ENCODE assay signal across 16 cellular contexts in genomic region chr5:150164640-150165039, GRCh38. TPM values are rescaled to one million over a fixed set of nuclear protein-coding genes. Genes with fewer than 3 reads are reported as not detected.
DNase-seq lines count a peak whose midpoint lies in the region; ATAC-seq, FAIRE-seq and TF ChIP-seq lines count a peak whose summit lies in the region.
"Had no signal": no experiment of that assay in that cellular context is flagged by ENCODE, and none has a peak within 500 bp of the region (broad histone marks: within the 10 kb centered on the region; RNA-seq: fewer than 3 reads in every experiment).

No MANE protein-coding gene starts in this region.

- no peaks in the 10 kb centered on the region for H3K9me1 ChIP-seq in K562 (ENCODE audit: control insufficient read depth, insufficient read depth, low read length)

- no peak for ATAC-seq in K562
- ATAC-seq in stimulated activated memory B cell treated with anti-CD40 and anti-IgM and Interleukin-4, amounts not matched to agents 10 μg/mL and 1 μg/mL and 100 μg/mL, for 72 hours: no peak
- ATAC-seq: esophagus mucosa had no signal

- H3K9me2 ChIP-seq in hepatocyte (replicated peaks; ENCODE audit: insufficient read depth): no peaks in the 10 kb centered on the region

- H3K4me3 ChIP-seq in K562 (no peak overlapping the region), hepatocyte (no peak overlapping the region), skin epidermis (no peak overlapping the region)
- H3K4me3 ChIP-seq: cardiac muscle cell had no signal

- no peak for FAIRE-seq in K562 (lab: Jason Lieb, UNC)
- FAIRE-seq: GM12891, GM19239 had no signal

- H3K27me3 Mint-ChIP-seq in stimulated activated memory B cell treated with anti-CD40 and anti-IgM and Interleukin-4, amounts not matched to agents 10 μg/mL and 1 μg/mL and 100 μg/mL, for 72 hours: peaks cover 24% of the 10 kb centered on the region
- H3K27me3 Mint-ChIP-seq in activated CD4-positive, alpha-beta T cell treated with anti-CD3 and anti-CD28 coated beads, Interleukin-2, amount 10 ng/mL, durations not matched to agents 24 days and 14 days: peaks cover 38% of the 10 kb centered on the region

- H3K36me3 ChIP-seq in K562 (ENCODE audit: control insufficient read depth, insufficient read depth, low read length) (no peaks in the 10 kb centered on the region), hepatocyte (replicated peaks; ENCODE audit: insufficient read depth, low read depth) (no peaks in the 10 kb centered on the region)
- H3K36me3 ChIP-seq: cardiac muscle cell had no signal

- H3K4me1 ChIP-seq in K562 (replicated peaks in 1 of 2; ENCODE audit: control insufficient read depth in 2 of 2, insufficient read depth in 2 of 2, low read length in 2 of 2) (peaks cover 18 to 20% of the 10 kb centered on the region in 2 experiments; a peak in 4 of 5 replicates), hepatocyte (ENCODE audit: insufficient read depth) (peaks cover 55% of the 10 kb centered on the region)

- DNase-seq in EH (ENCODE audit: low read depth) (peak; percentile 25), K562 (ENCODE audit: extremely low read depth in 1 of 4, low spot score in 3 of 4) (no peak), hepatocyte (ENCODE audit: low spot score) (no peak), NCI-H510A (lab: John Stamatoyannopoulos, UW) (no peak), NCI-H526 (lab: John Stamatoyannopoulos, UW) (no peak)
- no peak for DNase-seq in activated CD4-positive, alpha-beta T cell treated with anti-CD3 and anti-CD28 coated beads, Interleukin-2, amount 10 ng/mL, durations not matched to agents 24 days and 14 days
- DNase-seq: AML-193, DND-41, NCI-H2171 treated with DMSO at 0.1 percent for 48 hours had no signal

- no peaks in the 10 kb centered on the region for H3K9me3 Mint-ChIP-seq in stimulated activated memory B cell treated with anti-CD40 and anti-IgM and Interleukin-4, amounts not matched to agents 10 μg/mL and 1 μg/mL and 100 μg/mL, for 72 hours
- no peaks in the 10 kb centered on the region for H3K9me3 Mint-ChIP-seq in activated CD4-positive, alpha-beta T cell treated with anti-CD3 and anti-CD28 coated beads, Interleukin-2, amount 10 ng/mL, durations not matched to agents 24 days and 14 days
- H3K9me3 Mint-ChIP-seq: T-helper 1 cell treated with Interleukin-12 subunit alpha and Interleukin-12 subunit beta and Interleukin-4 antibody, amounts not matched to agents 30 μg/mL and 1 μg/mL, for 36 hours had no signal

- no peak for TF ChIP-seq RAD21 in K562 (CRISPR knock-in tag; conservative IDR thresholded peaks at IDR 0.05 in 1 of 2, IDR thresholded peaks at IDR 0.05 in 1 of 2)

- peaks cover 27% of the 10 kb centered on the region for H3K4me1 Mint-ChIP-seq in stimulated activated memory B cell treated with anti-CD40 and anti-IgM and Interleukin-4, amounts not matched to agents 10 μg/mL and 1 μg/mL and 100 μg/mL, for 72 hours
- H3K4me1 Mint-ChIP-seq in activated CD4-positive, alpha-beta T cell treated with anti-CD3 and anti-CD28 coated beads, Interleukin-2, amount 10 ng/mL, durations not matched to agents 24 days and 14 days: peaks cover 3% of the 10 kb centered on the region

- POLR2A ChIA-PET in K562 (lab: Yijun Ruan, JAX): no interaction called here

- TF ChIP-seq EP300 in K562 (IDR thresholded peaks at IDR 0.05; ENCODE audit: low read length): no peak

- intact Hi-C loops in K562 (cut with micrococcal nuclease): no loop called here
- intact Hi-C loops in activated CD4-positive, alpha-beta T cell treated with anti-CD3 and anti-CD28 coated beads, Interleukin-2, amount 10 ng/mL, durations not matched to agents 24 days and 14 days (cut with micrococcal nuclease): loop anchor here (5.0 kb wide), 1 partner anchor 273 kb away; no protein-coding TSS in a partner anchor

- H3K4me3 Mint-ChIP-seq in stimulated activated memory B cell treated with anti-CD40 and anti-IgM and Interleukin-4, amounts not matched to agents 10 μg/mL and 1 μg/mL and 100 μg/mL, for 72 hours: no peak overlapping the region
- no peak overlapping the region for H3K4me3 Mint-ChIP-seq in activated CD4-positive, alpha-beta T cell treated with anti-CD3 and anti-CD28 coated beads, Interleukin-2, amount 10 ng/mL, durations not matched to agents 24 days and 14 days
- H3K4me3 Mint-ChIP-seq: T-helper 1 cell treated with Interleukin-12 subunit alpha and Interleukin-12 subunit beta and Interleukin-4 antibody, amounts not matched to agents 30 μg/mL and 1 μg/mL, for 36 hours had no signal

- no peak overlapping the region for H3K27ac ChIP-seq in K562 (ENCODE audit: extremely low read depth, low read depth, low read length)
- peak overlapping the region; percentile 97 for H3K27ac ChIP-seq in hepatocyte
- peak overlapping the region in 11 of 21 experiments; percentile 3 to 79 (median 32) for H3K27ac ChIP-seq in skin epidermis
- H3K27ac ChIP-seq: cardiac muscle cell had no signal

- no peak overlapping the region for H3K27ac Mint-ChIP-seq in stimulated activated memory B cell treated with anti-CD40 and anti-IgM and Interleukin-4, amounts not matched to agents 10 μg/mL and 1 μg/mL and 100 μg/mL, for 72 hours
- no peak overlapping the region for H3K27ac Mint-ChIP-seq in activated CD4-positive, alpha-beta T cell treated with anti-CD3 and anti-CD28 coated beads, Interleukin-2, amount 10 ng/mL, durations not matched to agents 24 days and 14 days
- H3K27ac Mint-ChIP-seq: T-helper 1 cell treated with Interleukin-12 subunit alpha and Interleukin-12 subunit beta and Interleukin-4 antibody, amounts not matched to agents 30 μg/mL and 1 μg/mL, for 36 hours had no signal

- 89% methylated on average over 4 of the region's 4 CpGs for WGBS in K562 (ENCODE audit: insufficient coverage, low coverage, missing lambda C conversion rate)
- WGBS in hepatocyte (ENCODE audit: low lambda C conversion rate, missing lambda C conversion rate): 86% methylated on average over 4 of the region's 4 CpGs

- H3K36me3 Mint-ChIP-seq in stimulated activated memory B cell treated with anti-CD40 and anti-IgM and Interleukin-4, amounts not matched to agents 10 μg/mL and 1 μg/mL and 100 μg/mL, for 72 hours: no peaks in the 10 kb centered on the region
- no peaks in the 10 kb centered on the region for H3K36me3 Mint-ChIP-seq in activated CD4-positive, alpha-beta T cell treated with anti-CD3 and anti-CD28 coated beads, Interleukin-2, amount 10 ng/mL, durations not matched to agents 24 days and 14 days (ENCODE audit: low read depth)

- in situ Hi-C loops in K562 (cut with MboI): no loop called here

- H3K79me2 ChIP-seq in K562 (ENCODE audit: control insufficient read depth, insufficient read depth, low read length) (no peaks in the 10 kb centered on the region), hepatocyte (peaks cover 6% of the 10 kb centered on the region)

- H3K4me2 ChIP-seq in K562 (ENCODE audit: insufficient read depth, low read length) (no peak overlapping the region), hepatocyte (no peak overlapping the region)

- no peak for TF ChIP-seq POLR2A in K562 (conservative IDR thresholded peaks at IDR 0.05)

- H3K9me3 ChIP-seq in K562 (replicated peaks; ENCODE audit: control insufficient read depth, insufficient read depth, low read depth, low read length) (no peaks in the 10 kb centered on the region), hepatocyte (ENCODE audit: low read depth) (no peaks in the 10 kb centered on the region)

- no TSS peak for BruUV-seq in K562 (replicated peaks; lab: Mats Ljungman, UMichigan)

- H3K9ac ChIP-seq in K562 (ENCODE audit: insufficient read depth in 1 of 2, low read depth in 2 of 2, low read length in 2 of 2): 0 out of 4 replicates have a peak overlapping the region, but pooled peaks of 1 of the 2 experiments have one; percentile 6

- CTCF ChIA-PET in K562 (lab: Yijun Ruan, JAX; ENCODE audit: low intra/inter-chr PET ratio): no interaction called here

- H4K20me1 ChIP-seq in K562 (replicated peaks; ENCODE audit: control insufficient read depth, insufficient read depth, low read length) (no peaks in the 10 kb centered on the region; the same call in 1 of the 2 replicates), hepatocyte (ENCODE audit: insufficient read depth, poor library complexity, severe bottlenecking) (no peaks in the 10 kb centered on the region)

- H2AFZ ChIP-seq in K562 (ENCODE audit: low read depth, low read length) (peak overlapping the region; percentile 72), hepatocyte (no peak overlapping the region)

- TF ChIP-seq CTCF in K562 (IDR thresholded peaks at IDR 0.05 in 2 of 3, conservative IDR thresholded peaks at IDR 0.05 in 1 of 3; ENCODE audit: insufficient read depth in 2 of 3, low read depth in 1 of 3, low read length in 3 of 3): no peak
- TF ChIP-seq CTCF in hepatocyte (IDR thresholded peaks at IDR 0.05; ENCODE audit: poor library complexity): no peak

- H3K27me3 ChIP-seq in K562 (ENCODE audit: control insufficient read depth in 2 of 2, insufficient read depth in 2 of 2, low read length in 2 of 2): peaks cover 2 to 7% of the 10 kb centered on the region in 2 experiments; a peak in 3 of 5 replicates
- peaks cover 5% of the 10 kb centered on the region for H3K27me3 ChIP-seq in hepatocyte

RNA-seq across cellular contexts. Expression of gene CDX1, which starts 1.9 kb away (rescaled TPM):
- total RNA-seq in K562 (2011; cell fraction: chromatin; rRNA removed; ENCODE audit: low replicate concordance): not detected in 2 replicates
- not detected in 2 replicates for total RNA-seq in K562 (2011; cell fraction: nucleolus; rRNA removed)
- not detected in 2 replicates for total RNA-seq in K562 (2011; cell fraction: nucleoplasm; rRNA removed)
- total RNA-seq in K562 (2014; rRNA removed) (not detected in 2 replicates), K562 (2014; rRNA removed; fragmentation: Illumina TruSeq; extraction: Trizol) (not detected in 2 replicates), K562 (2015; rRNA removed; fragmentation: Illumina TruSeq; extraction: Trizol) (not detected in 2 replicates), K562 (2021) (0.16 TPM in 1 of 2 replicates, not detected in the other), hepatocyte (54.6 and 58.2 TPM in 2 replicates)
- polyA plus RNA-seq in K562 (2011; rRNA removed) (0.06 TPM in 1 of 2 replicates, not detected in the other), K562 (2014; fragmentation: Illumina TruSeq; extraction: Trizol) (not detected in 2 replicates), K562 (2014; fragmentation: Nextera tagmentation; extraction: Ambion mirVana) (not detected), K562 (2014; rRNA removed) (not detected in 2 replicates), hepatocyte (43.3 and 46.9 TPM in 2 replicates)
- not detected in 2 replicates for polyA plus RNA-seq in K562 (2011; cell fraction: cytosol; rRNA removed)
- not detected in 2 replicates for polyA plus RNA-seq in K562 (2011; cell fraction: nucleus; rRNA removed)
- polyA plus RNA-seq in K562 (2012): not detected in 2 replicates
- not detected in 2 replicates for polyA minus RNA-seq in K562 (2011; rRNA and poly(A)+ RNA removed)
- not detected in 2 replicates for polyA minus RNA-seq in K562 (2011; cell fraction: cytosol; rRNA and poly(A)+ RNA removed)
- not detected in 2 replicates for polyA minus RNA-seq in K562 (2011; cell fraction: nucleus; rRNA and poly(A)+ RNA removed)
- total RNA-seq in activated CD4-positive, alpha-beta T cell treated with anti-CD3 and anti-CD28 coated beads, Interleukin-2, amount 10 ng/mL, durations not matched to agents 24 days and 14 days: not detected in 2 replicates
- total RNA-seq: cardiac muscle cell, esophagus mucosa had no signal

RNA-seq across cellular contexts. Expression of gene PDGFRB, which starts 9.0 kb away (rescaled TPM):
- 2.1 and 7.7 TPM in 2 replicates for total RNA-seq in K562 (2011; cell fraction: chromatin; rRNA removed; ENCODE audit: low replicate concordance)
- 1.8 and 5.2 TPM in 2 replicates for total RNA-seq in K562 (2011; cell fraction: nucleolus; rRNA removed)
- total RNA-seq in K562 (2011; cell fraction: nucleoplasm; rRNA removed): 3.0 and 3.6 TPM in 2 replicates
- total RNA-seq in K562 (2014; rRNA removed): 0.09 TPM in 1 of 2 replicates, not detected in the other
- 0.07 and 0.13 TPM in 2 replicates for total RNA-seq in K562 (2014; rRNA removed; fragmentation: Illumina TruSeq; extraction: Trizol)
- total RNA-seq in K562 (2015; rRNA removed; fragmentation: Illumina TruSeq; extraction: Trizol): not detected in 2 replicates
- total RNA-seq in K562 (2021): 0.51 and 0.86 TPM in 2 replicates
- 1.1 and 1.5 TPM in 2 replicates for polyA plus RNA-seq in K562 (2011; rRNA removed)
- polyA plus RNA-seq in K562 (2011; cell fraction: cytosol; rRNA removed): 0.71 and 1.6 TPM in 2 replicates
- 2.5 and 3.8 TPM in 2 replicates for polyA plus RNA-seq in K562 (2011; cell fraction: nucleus; rRNA removed)
- 0.14 and 0.29 TPM in 2 replicates for polyA plus RNA-seq in K562 (2012)
- 0.03 and 0.09 TPM in 2 replicates for polyA plus RNA-seq in K562 (2014; fragmentation: Illumina TruSeq; extraction: Trizol)
- polyA plus RNA-seq in K562 (2014; fragmentation: Nextera tagmentation; extraction: Ambion mirVana): not detected
- 0.01 and 0.07 TPM in 2 replicates for polyA plus RNA-seq in K562 (2014; rRNA removed)
- polyA minus RNA-seq in K562 (2011; rRNA and poly(A)+ RNA removed): 0.48 and 1.0 TPM in 2 replicates
- polyA minus RNA-seq in K562 (2011; cell fraction: cytosol; rRNA and poly(A)+ RNA removed): 2.6 and 3.1 TPM in 2 replicates
- polyA minus RNA-seq in K562 (2011; cell fraction: nucleus; rRNA and poly(A)+ RNA removed): 1.5 and 3.9 TPM in 2 replicates
- 36.8 and 55.1 TPM in 2 replicates for total RNA-seq in hepatocyte
- 55.2 and 62.9 TPM in 2 replicates for polyA plus RNA-seq in hepatocyte
- 0.62 and 1.5 TPM in 2 replicates for total RNA-seq in activated CD4-positive, alpha-beta T cell treated with anti-CD3 and anti-CD28 coated beads, Interleukin-2, amount 10 ng/mL, durations not matched to agents 24 days and 14 days

RNA-seq across cellular contexts. Expression of gene SLC6A7, which starts 25.2 kb away (rescaled TPM):
- not detected in 2 replicates for total RNA-seq in K562 (2011; cell fraction: chromatin; rRNA removed; ENCODE audit: low replicate concordance)
- not detected in 2 replicates for total RNA-seq in K562 (2011; cell fraction: nucleolus; rRNA removed)
- not detected in 2 replicates for total RNA-seq in K562 (2011; cell fraction: nucleoplasm; rRNA removed)
- total RNA-seq in K562 (2014; rRNA removed) (not detected in 2 replicates), K562 (2014; rRNA removed; fragmentation: Illumina TruSeq; extraction: Trizol) (not detected in 2 replicates), K562 (2015; rRNA removed; fragmentation: Illumina TruSeq; extraction: Trizol) (not detected in 2 replicates), K562 (2021) (not detected in 2 replicates), hepatocyte (0.88 and 1.1 TPM in 2 replicates)
- polyA plus RNA-seq in K562 (2011; rRNA removed) (not detected in 2 replicates), K562 (2014; fragmentation: Illumina TruSeq; extraction: Trizol) (not detected in 2 replicates), K562 (2014; fragmentation: Nextera tagmentation; extraction: Ambion mirVana) (not detected), K562 (2014; rRNA removed) (not detected in 2 replicates), hepatocyte (0.39 and 0.99 TPM in 2 replicates)
- not detected in 2 replicates for polyA plus RNA-seq in K562 (2011; cell fraction: cytosol; rRNA removed)
- polyA plus RNA-seq in K562 (2011; cell fraction: nucleus; rRNA removed): not detected in 2 replicates
- polyA plus RNA-seq in K562 (2012): not detected in 2 replicates
- not detected in 2 replicates for polyA minus RNA-seq in K562 (2011; rRNA and poly(A)+ RNA removed)
- not detected in 2 replicates for polyA minus RNA-seq in K562 (2011; cell fraction: cytosol; rRNA and poly(A)+ RNA removed)
- polyA minus RNA-seq in K562 (2011; cell fraction: nucleus; rRNA and poly(A)+ RNA removed): not detected in 2 replicates
- total RNA-seq in activated CD4-positive, alpha-beta T cell treated with anti-CD3 and anti-CD28 coated beads, Interleukin-2, amount 10 ng/mL, durations not matched to agents 24 days and 14 days: not detected in 2 replicates
- total RNA-seq: cardiac muscle cell, esophagus mucosa had no signal
- polyA plus RNA-seq: cardiac muscle cell had no signal

Comparison
In these comparisons a context has a peak if more than half of its experiments do, and no peak if none do; other contexts are left out.
1. RNA of gene CDX1, which starts 1.9 kb away (total RNA-seq): 54.6 to 58.2 TPM in hepatocyte; 0.16 TPM in K562 and not detected in activated CD4-positive, alpha-beta T cell treated with anti-CD3 and anti-CD28 coated beads, Interleukin-2, amount 10 ng/mL, durations not matched to agents 24 days and 14 days; every median in the first group is over 10 times any median in the second.